In the genomic region with DNA sequence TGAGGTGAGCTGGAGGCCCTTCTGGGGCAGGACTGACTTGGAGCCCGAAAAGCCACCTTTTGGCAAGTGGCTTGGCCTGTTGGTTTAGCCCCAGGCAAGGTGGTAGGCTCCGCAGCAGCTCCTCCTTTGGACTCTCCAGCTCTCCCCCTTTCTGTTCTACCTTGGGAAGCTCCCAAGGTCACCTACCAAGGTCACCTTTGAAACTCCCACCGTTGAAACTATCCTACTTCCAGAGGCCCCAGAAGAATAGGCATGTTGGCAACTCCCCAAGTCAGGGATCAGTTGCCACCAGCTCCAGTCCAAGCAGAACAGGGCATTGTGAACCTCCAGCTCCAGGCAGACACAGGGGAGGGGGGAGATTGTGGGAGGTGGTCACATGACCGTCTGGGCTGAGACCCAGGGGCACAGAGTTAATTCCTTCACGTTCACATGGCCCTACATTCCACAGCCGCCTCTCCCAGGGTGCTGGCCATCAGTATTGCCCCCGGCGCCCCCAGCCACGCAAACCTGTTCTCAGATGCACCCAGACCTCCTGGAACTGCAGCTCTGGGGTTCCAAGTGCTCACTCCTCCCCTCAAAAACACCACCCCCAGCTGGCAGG, we compare ENCODE assay signal across 1 cellular context.
TF ChIP-seq lines count a peak whose summit lies in the region.

No MANE protein-coding gene starts in this region.

TF ChIP-seq in liver, 16 proteins besides CTCF, POLR2A, EP300 and RAD21 (continued from another document):
- TF ChIP-seq, protein P1, sequence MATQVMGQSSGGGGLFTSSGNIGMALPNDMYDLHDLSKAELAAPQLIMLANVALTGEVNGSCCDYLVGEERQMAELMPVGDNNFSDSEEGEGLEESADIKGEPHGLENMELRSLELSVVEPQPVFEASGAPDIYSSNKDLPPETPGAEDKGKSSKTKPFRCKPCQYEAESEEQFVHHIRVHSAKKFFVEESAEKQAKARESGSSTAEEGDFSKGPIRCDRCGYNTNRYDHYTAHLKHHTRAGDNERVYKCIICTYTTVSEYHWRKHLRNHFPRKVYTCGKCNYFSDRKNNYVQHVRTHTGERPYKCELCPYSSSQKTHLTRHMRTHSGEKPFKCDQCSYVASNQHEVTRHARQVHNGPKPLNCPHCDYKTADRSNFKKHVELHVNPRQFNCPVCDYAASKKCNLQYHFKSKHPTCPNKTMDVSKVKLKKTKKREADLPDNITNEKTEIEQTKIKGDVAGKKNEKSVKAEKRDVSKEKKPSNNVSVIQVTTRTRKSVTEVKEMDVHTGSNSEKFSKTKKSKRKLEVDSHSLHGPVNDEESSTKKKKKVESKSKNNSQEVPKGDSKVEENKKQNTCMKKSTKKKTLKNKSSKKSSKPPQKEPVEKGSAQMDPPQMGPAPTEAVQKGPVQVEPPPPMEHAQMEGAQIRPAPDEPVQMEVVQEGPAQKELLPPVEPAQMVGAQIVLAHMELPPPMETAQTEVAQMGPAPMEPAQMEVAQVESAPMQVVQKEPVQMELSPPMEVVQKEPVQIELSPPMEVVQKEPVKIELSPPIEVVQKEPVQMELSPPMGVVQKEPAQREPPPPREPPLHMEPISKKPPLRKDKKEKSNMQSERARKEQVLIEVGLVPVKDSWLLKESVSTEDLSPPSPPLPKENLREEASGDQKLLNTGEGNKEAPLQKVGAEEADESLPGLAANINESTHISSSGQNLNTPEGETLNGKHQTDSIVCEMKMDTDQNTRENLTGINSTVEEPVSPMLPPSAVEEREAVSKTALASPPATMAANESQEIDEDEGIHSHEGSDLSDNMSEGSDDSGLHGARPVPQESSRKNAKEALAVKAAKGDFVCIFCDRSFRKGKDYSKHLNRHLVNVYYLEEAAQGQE (IDR thresholded peaks at IDR 0.05) = no peak
- TF ChIP-seq, protein P2, sequence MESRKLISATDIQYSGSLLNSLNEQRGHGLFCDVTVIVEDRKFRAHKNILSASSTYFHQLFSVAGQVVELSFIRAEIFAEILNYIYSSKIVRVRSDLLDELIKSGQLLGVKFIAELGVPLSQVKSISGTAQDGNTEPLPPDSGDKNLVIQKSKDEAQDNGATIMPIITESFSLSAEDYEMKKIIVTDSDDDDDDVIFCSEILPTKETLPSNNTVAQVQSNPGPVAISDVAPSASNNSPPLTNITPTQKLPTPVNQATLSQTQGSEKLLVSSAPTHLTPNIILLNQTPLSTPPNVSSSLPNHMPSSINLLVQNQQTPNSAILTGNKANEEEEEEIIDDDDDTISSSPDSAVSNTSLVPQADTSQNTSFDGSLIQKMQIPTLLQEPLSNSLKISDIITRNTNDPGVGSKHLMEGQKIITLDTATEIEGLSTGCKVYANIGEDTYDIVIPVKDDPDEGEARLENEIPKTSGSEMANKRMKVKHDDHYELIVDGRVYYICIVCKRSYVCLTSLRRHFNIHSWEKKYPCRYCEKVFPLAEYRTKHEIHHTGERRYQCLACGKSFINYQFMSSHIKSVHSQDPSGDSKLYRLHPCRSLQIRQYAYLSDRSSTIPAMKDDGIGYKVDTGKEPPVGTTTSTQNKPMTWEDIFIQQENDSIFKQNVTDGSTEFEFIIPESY (IDR thresholded peaks at IDR 0.05) = no peak
